8 cellular contexts compared by ENCODE assay signal in the genomic region with DNA sequence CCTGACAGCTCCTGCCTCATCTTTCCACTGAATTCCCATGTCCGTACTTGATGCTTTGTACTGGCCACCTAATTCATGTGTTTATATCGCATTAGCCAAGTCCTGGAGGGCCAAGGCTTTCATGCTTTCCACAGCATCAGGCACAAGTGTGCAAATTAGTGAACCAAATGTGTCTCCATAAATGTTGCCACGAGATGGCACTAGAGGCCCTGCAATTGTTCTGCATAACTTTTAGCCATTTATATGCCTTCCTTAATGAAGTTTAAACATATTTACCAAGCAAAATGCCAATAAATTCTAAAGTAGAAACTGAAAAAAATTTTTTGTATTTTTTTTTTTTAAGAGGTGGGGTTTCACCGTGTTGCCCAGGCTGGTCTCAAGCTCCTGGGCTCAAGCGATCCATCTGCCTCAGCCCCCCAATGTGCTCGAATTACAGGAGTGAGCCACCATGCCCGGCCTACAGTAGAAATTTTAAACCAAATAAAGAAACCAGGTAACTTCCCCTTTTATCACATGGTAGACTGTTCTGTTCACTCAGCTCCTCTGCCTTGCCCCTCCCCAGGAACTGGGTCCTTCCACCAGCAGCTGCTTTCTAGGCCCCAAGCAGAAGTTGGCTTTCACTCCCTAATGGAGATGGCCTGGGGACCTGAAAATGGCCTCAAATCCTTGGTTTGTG. TPM values are rescaled to one million over a fixed set of nuclear protein-coding genes. Genes with fewer than 3 reads are reported as not detected.
DNase-seq lines count a peak whose midpoint lies in the region; ATAC-seq and TF ChIP-seq lines count a peak whose summit lies in the region.

No MANE protein-coding gene starts in this region.

- ATAC-seq in RWPE2 (ENCODE audit: low read depth) (peak; percentile 56; the same call in 2 of the 3 replicates), gastrocnemius medialis (peak; percentile 54 to 79), GM21786 (IDR thresholded peaks at IDR 0.05; ENCODE audit: unreplicated experiment) (no peak)

- H3K9ac ChIP-seq in adipocyte (ENCODE audit: low read length) = no peak overlapping the region

- in situ Hi-C loops in gastrocnemius medialis (cut with MboI; ENCODE audit: low sequenced_read_pairs in 4 of 4) = loop anchor here in 2 of 4 donors (25.0 kb wide), 2 partner anchors 434 to 459 kb away; a partner anchor contains a TSS

- no peaks in the 10 kb centered on the region for H3K9me3 ChIP-seq in RWPE2 (ENCODE audit: severe bottlenecking)
- no peaks in the 10 kb centered on the region for H3K9me3 ChIP-seq in adipocyte (ENCODE audit: control insufficient read depth, low read length)
- no peaks in the 10 kb centered on the region for H3K9me3 ChIP-seq in left ventricle myocardium inferior (replicated peaks)
- H3K9me3 ChIP-seq in gastrocnemius medialis = no peaks in the 10 kb centered on the region

- H3K27me3 ChIP-seq in RWPE2 (ENCODE audit: insufficient read depth, poor library complexity, severe bottlenecking) (no peaks in the 10 kb centered on the region), adipocyte (replicated peaks; ENCODE audit: control insufficient read depth, insufficient read depth, low read length) (no peaks in the 10 kb centered on the region), left ventricle myocardium inferior (ENCODE audit: low read depth) (no peaks in the 10 kb centered on the region), gastrocnemius medialis (no peaks in the 10 kb centered on the region)

- H3K36me3 ChIP-seq in RWPE2 (ENCODE audit: low read depth) (peaks cover 13% of the 10 kb centered on the region), adipocyte (ENCODE audit: control insufficient read depth, insufficient read depth, low read length, severe bottlenecking) (peaks cover 12% of the 10 kb centered on the region), left ventricle myocardium inferior (peaks cover 3% of the 10 kb centered on the region), gastrocnemius medialis (no peaks in the 10 kb centered on the region)

- no peak for TF ChIP-seq POLR2A in gastrocnemius medialis (IDR thresholded peaks at IDR 0.05)

- TF ChIP-seq CTCF in RWPE2 (IDR thresholded peaks at IDR 0.05; ENCODE audit: poor library complexity, severe bottlenecking) = peak; percentile 84
- peak; percentile 78 for TF ChIP-seq CTCF in left ventricle myocardium inferior (IDR thresholded peaks at IDR 0.05; ENCODE audit: borderline replicate concordance)
- peak; percentile 39 to 75 (median 69) for TF ChIP-seq CTCF in gastrocnemius medialis (IDR thresholded peaks at IDR 0.05 in 4 of 5, conservative IDR thresholded peaks at IDR 0.05 in 1 of 5)

- H3K27ac ChIP-seq in RWPE2 (ENCODE audit: poor library complexity, severe bottlenecking) (no peak overlapping the region), left ventricle myocardium inferior (replicated peaks) (no peak overlapping the region), gastrocnemius medialis (no peak overlapping the region)

- no peaks in the 10 kb centered on the region for H3K4me1 ChIP-seq in RWPE2 (ENCODE audit: insufficient read depth, poor library complexity, severe bottlenecking)
- no peaks in the 10 kb centered on the region for H3K4me1 ChIP-seq in adipocyte (ENCODE audit: control insufficient read depth, insufficient read depth, low read length)
- no peaks in the 10 kb centered on the region for H3K4me1 ChIP-seq in left ventricle myocardium inferior
- H3K4me1 ChIP-seq in gastrocnemius medialis = peaks cover 3 to 8% of the 10 kb centered on the region in 2 donors

- H3K4me3 ChIP-seq in RWPE2 (ENCODE audit: severe bottlenecking) = no peak overlapping the region
- no peak overlapping the region for H3K4me3 ChIP-seq in adipocyte (ENCODE audit: low read length)
- H3K4me3 ChIP-seq in left ventricle myocardium inferior = no peak overlapping the region
- no peak overlapping the region for H3K4me3 ChIP-seq in gastrocnemius medialis

- DNase-seq in EH (ENCODE audit: low read depth) (peak; percentile 71), HT-29 (ENCODE audit: low spot score) (peak; percentile 84), RWPE2 (ENCODE audit: low spot score) (no peak), adipocyte (ENCODE audit: low read depth) (peak; percentile 80), left ventricle myocardium inferior (no peak), gastrocnemius medialis (peak in 1 of 2 donors; percentile 45), posterior vena cava (ENCODE audit: low spot score) (no peak)

- intact Hi-C loops in left ventricle myocardium inferior (cut with micrococcal nuclease) = loop anchor here (5.0 kb wide), 1 partner anchor 109 kb away; no protein-coding TSS in a partner anchor
- intact Hi-C loops in gastrocnemius medialis (cut with DNase I; ENCODE audit: low total_unique reads) = loop anchor here (1.0 to 10.0 kb wide), 3 partner anchors 113 to 437 kb away; no protein-coding TSS in a partner anchor
- intact Hi-C loops in posterior vena cava (cut with DNase I) = no loop called here

RNA-seq across cellular contexts. Expression of a gene that starts 20.8 kb away (rescaled TPM):
- 3.4 and 5.8 TPM in 2 replicates for total RNA-seq in HT-29 (2014; rRNA removed; shearing (Covaris generic))
- total RNA-seq in left ventricle myocardium inferior (4.9 TPM), gastrocnemius medialis (1 to 10 TPM in 3 of 4 donors, under 1 TPM in 1; 0.91 to 3.0 (median 2.5) TPM), posterior vena cava (10 to 100 TPM; 11.3 to 13.0 TPM)

RNA-seq across cellular contexts. Expression of a gene that starts 49.0 kb away (rescaled TPM):
- total RNA-seq in HT-29 (2014; rRNA removed; shearing (Covaris generic)) = 28.1 and 31.7 TPM in 2 replicates
- total RNA-seq in left ventricle myocardium inferior (23.0 TPM), gastrocnemius medialis (10 to 100 TPM; 25.0 to 35.5 (median 26.7) TPM), posterior vena cava (10 to 100 TPM; 27.4 to 29.0 TPM)

RNA-seq across cellular contexts. Expression of a gene that starts 49.5 kb away (rescaled TPM):
- 10.7 and 16.4 TPM in 2 replicates for total RNA-seq in HT-29 (2014; rRNA removed; shearing (Covaris generic))
- total RNA-seq in left ventricle myocardium inferior (2.5 TPM), gastrocnemius medialis (10 to 100 TPM in 1 of 4 donors, 1 to 10 TPM in 2, under 1 TPM in 1; 0.75 to 15.9 (median 2.2) TPM), posterior vena cava (1 to 10 TPM; 4.0 to 4.6 TPM)

Comparison
In these comparisons a context has a peak if more than half of its experiments do, and no peak if none do; other contexts are left out.
1. DNase-seq: peak in EH (single experiment), HT-29 (single experiment) and adipocyte (single experiment); none in RWPE2 (single experiment), left ventricle myocardium inferior (single experiment) and posterior vena cava (single experiment).
2. intact Hi-C loops: an anchor here in left ventricle myocardium inferior (5.0 kb wide) and gastrocnemius medialis (1.0 to 10.0 kb wide); none called in posterior vena cava.
3. Peak in every context shown above with its lines, with median percentiles within 50 percentile points of each other: CTCF ChIP-seq.